ENCODE assay signal across 20 cellular contexts in the genomic region with DNA sequence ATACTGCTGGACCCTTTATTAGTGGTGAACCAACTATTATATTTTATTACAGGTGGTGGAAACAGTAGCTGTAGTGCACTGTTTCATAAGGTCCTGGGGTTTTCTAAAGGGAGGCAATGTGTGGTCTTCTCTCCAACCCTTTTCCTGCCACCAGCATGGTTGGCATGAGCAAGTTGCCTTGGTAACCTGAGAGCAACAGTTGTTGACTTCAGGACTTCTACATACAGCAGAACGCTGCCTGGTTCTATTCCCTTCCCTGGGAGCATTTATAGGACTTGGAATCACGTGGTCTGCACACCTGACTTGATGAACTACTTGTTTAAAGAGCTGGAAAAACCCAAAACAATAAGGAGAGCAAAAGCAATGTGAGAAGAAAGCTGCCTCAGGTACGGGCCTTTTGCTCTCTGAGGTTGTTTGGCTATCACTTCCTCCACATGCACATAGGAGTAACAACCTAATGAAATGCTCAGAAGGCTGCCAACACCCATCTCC.
"Had no signal": no experiment of that assay in that cellular context is flagged by ENCODE, and none has a peak within 500 bp of the region (broad histone marks: within the 10 kb centered on the region; RNA-seq: fewer than 3 reads in every experiment).

No MANE protein-coding gene starts in this region.

- H3K36me3 Mint-ChIP-seq: naive thymus-derived CD8-positive, alpha-beta T cell; neural progenitor cell had no signal

- H3K4me3 ChIP-seq: adrenal gland, ascending aorta, left lung, lung, neural progenitor cell, tibial artery had no signal

- DNase-seq: activated CD4-positive, alpha-beta T cell treated with anti-CD3 and anti-CD28 coated beads for 1 hour; activated CD4-positive, alpha-beta T cell treated with anti-CD3 and anti-CD28 coated beads, Interleukin-2, amount 50 U/mL, for 1 hour; activated T-cell treated with anti-CD3 and anti-CD28 coated beads, Interleukin-2, amount 50 U/mL, for 1 hour; adrenal gland; brain microvascular endothelial cell; effector CD4-positive, alpha-beta T cell; kidney; left lung; naive thymus-derived CD8-positive, alpha-beta T cell; stimulated activated CD4-positive, alpha-beta T cell treated with anti-CD3 and anti-CD28 coated beads, Interleukin-12 subunit alpha, Interleukin-12 subunit beta, amount 100 ng/mL, for 4 hours; stimulated activated naive CD8-positive, alpha-beta T cell treated with anti-CD3 and anti-CD28 coated beads, Interleukin-15, amount 100 ng/mL, for 72 hours; tibial artery had no signal

- H3K4me3 Mint-ChIP-seq: activated naive CD8-positive, alpha-beta T cell; dendritic cell treated with granulocyte-macrophage colony-stimulating factor and Interleukin-4, amounts not matched to agents 40 ng/mL and 50 ng/mL, for 4 days; naive thymus-derived CD8-positive, alpha-beta T cell; neural progenitor cell; stimulated activated naive CD8-positive, alpha-beta T cell treated with anti-CD3 and anti-CD28 coated beads, Interleukin-15, amount 100 ng/mL, for 72 hours had no signal

- H3K36me3 ChIP-seq: adrenal gland, ascending aorta, brain microvascular endothelial cell, left lung, neural progenitor cell, tibial artery had no signal

- ATAC-seq: left lung; naive thymus-derived CD8-positive, alpha-beta T cell; stimulated activated naive CD8-positive, alpha-beta T cell treated with anti-CD3 and anti-CD28 coated beads, Interleukin-15, amount 100 ng/mL, for 72 hours had no signal

- H3K27ac ChIP-seq: adrenal gland, ascending aorta, brain microvascular endothelial cell, left lung, neural progenitor cell, tibial artery had no signal

- H3K4me1 Mint-ChIP-seq: naive thymus-derived CD8-positive, alpha-beta T cell had no signal

- H3K27ac Mint-ChIP-seq: activated naive CD8-positive, alpha-beta T cell; dendritic cell treated with granulocyte-macrophage colony-stimulating factor and Interleukin-4, amounts not matched to agents 40 ng/mL and 50 ng/mL, for 4 days; naive thymus-derived CD8-positive, alpha-beta T cell; neural progenitor cell; progenitor cell of endocrine pancreas; stimulated activated naive CD8-positive, alpha-beta T cell treated with anti-CD3 and anti-CD28 coated beads, Interleukin-15, amount 100 ng/mL, for 72 hours had no signal

- H3K4me1 ChIP-seq: adrenal gland, left lung, neural progenitor cell had no signal

- H3K27me3 Mint-ChIP-seq: activated naive CD8-positive, alpha-beta T cell; dendritic cell treated with granulocyte-macrophage colony-stimulating factor and Interleukin-4, amounts not matched to agents 40 ng/mL and 50 ng/mL, for 4 days; progenitor cell of endocrine pancreas; stimulated activated naive CD8-positive, alpha-beta T cell treated with anti-CD3 and anti-CD28 coated beads, Interleukin-15, amount 100 ng/mL, for 72 hours had no signal

- FAIRE-seq: endometrium, kidney, TTC549 had no signal

- H3K9me3 ChIP-seq: adrenal gland, ascending aorta, tibial artery had no signal

- H3K4me2 ChIP-seq: neural progenitor cell had no signal
